8 cellular contexts compared by ENCODE assay signal in genomic region chr22:30754971-30755759, GRCh38.
A peak's percentile ranks its signal among the peaks of the same experiment; 100 is the strongest.
DNase-seq lines count a peak whose midpoint lies in the region; ATAC-seq and TF ChIP-seq lines count a peak whose summit lies in the region.

No MANE protein-coding gene starts in this region.

- CTCF ChIA-PET in IMR-90 (lab: Yijun Ruan, JAX), result interaction anchor here (0.6 to 3.6 kb wide), 8 partner anchors 25 to 352 kb away, joined by 3 to 45 read pairs (median 4); partner anchors contain the start of genes SELENOM and SLC35E4
- CTCF ChIA-PET in RWPE1 (lab: Yijun Ruan, JAX), result interaction anchor here (0.6 to 4.5 kb wide), 8 partner anchors 25 to 271 kb away, joined by 3 to 33 read pairs (median 3); partner anchors contain the start of genes DUSP18 and SLC35E4

- no peak overlapping the region for H3K56ac ChIP-seq in IMR-90 (ENCODE audit: extremely low read depth, insufficient read depth, low read length)

- H2AK9ac ChIP-seq in IMR-90 (replicated peaks; ENCODE audit: low read depth, low read length, poor library complexity), result peak overlapping the region; percentile 11

- no peak overlapping the region for H2BK15ac ChIP-seq in IMR-90 (ENCODE audit: low read depth, low read length)

- no peak overlapping the region for H4K5ac ChIP-seq in IMR-90 (ENCODE audit: low read depth, low read length)

- peak overlapping the region; percentile 61 for H2AFZ ChIP-seq in IMR-90 (replicated peaks; ENCODE audit: low read length, poor library complexity)

- no peak overlapping the region for H3K4me2 ChIP-seq in IMR-90 (ENCODE audit: low read depth, low read length)

- TF ChIP-seq CTCF in IMR-90 (conservative IDR thresholded peaks at IDR 0.05; ENCODE audit: low read depth, low read length) (peak; percentile 92), RWPE1 (conservative IDR thresholded peaks at IDR 0.05; ENCODE audit: low read depth) (peak; percentile 60)

- no peak overlapping the region for H3K4ac ChIP-seq in IMR-90 (ENCODE audit: low read depth, low read length)

- peak; percentile 99 for TF ChIP-seq RAD21 in IMR-90 (IDR thresholded peaks at IDR 0.05; ENCODE audit: low read length)

- peak; percentile 51; the same call in 1 of the 2 replicates for TF ChIP-seq POLR2A in IMR-90 (IDR thresholded peaks at IDR 0.05; ENCODE audit: low read depth, low read length)

- DNase-seq in DMS79 treated with DMSO at 0.1 percent for 48 hours (lab: John Stamatoyannopoulos, UW), result peak; percentile 3
- DNase-seq in IMR-90, result peak; percentile 84
- DNase-seq in RWPE1 (ENCODE audit: low spot score), result peak; percentile 70
- peak; percentile 90 for DNase-seq in adipocyte (ENCODE audit: low read depth)
- DNase-seq in left ventricle myocardium superior, result peak; percentile 48
- DNase-seq in retina, result peak; percentile 67

- ATAC-seq in IMR-90 (ENCODE audit: low read depth) (peak; percentile 97), left ventricle myocardium superior (peak; percentile 84), HG03457 (IDR thresholded peaks at IDR 0.05; ENCODE audit: unreplicated experiment) (no peak), GM18858 (IDR thresholded peaks at IDR 0.05; ENCODE audit: unreplicated experiment) (no peak)

- H2AK5ac ChIP-seq in IMR-90 (ENCODE audit: low read depth, low read length), result no peak overlapping the region

- H3K36me3 ChIP-seq in IMR-90 (ENCODE audit: control insufficient read depth, insufficient read depth, low read length) (no peaks in the 10 kb centered on the region), adipocyte (ENCODE audit: control insufficient read depth, insufficient read depth, low read length, severe bottlenecking) (no peaks in the 10 kb centered on the region)

- in situ Hi-C loops in IMR-90 (cut with MboI; ENCODE audit: low sequenced_read_pairs), result loop anchor here (5.0 kb wide), 1 partner anchor 123 kb away; no protein-coding TSS in a partner anchor

- WGBS in IMR-90 (ENCODE audit: extremely low coverage in 2 of 2, insufficient read length in 1 of 2), 2 experiments, result 74% methylated on average over 4 of the region's 8 CpGs; no CpG with 5 or more reads in 1 of the 2 experiments

- H2BK20ac ChIP-seq in IMR-90 (ENCODE audit: low read depth, low read length), result no peak overlapping the region

- POLR2A ChIA-PET in IMR-90 (lab: Charles Lee; ENCODE audit: unreplicated experiment), result interaction anchor here (0.5 to 1.6 kb wide), 2 partner anchors 120 to 256 kb away, joined by 3 to 7 read pairs; partner anchors contain the start of gene SLC35E4
- POLR2A ChIA-PET in RWPE1 (lab: Yijun Ruan, JAX; ENCODE audit: low non-redundant PET), result no interaction called here

- BruUV-seq in IMR-90 (replicated peaks; lab: Mats Ljungman, UMichigan), result no TSS peak

- no peaks in the 10 kb centered on the region for H3K27me3 ChIP-seq in IMR-90 (ENCODE audit: control insufficient read depth, insufficient read depth, low read length)
- no peaks in the 10 kb centered on the region for H3K27me3 ChIP-seq in adipocyte (replicated peaks; ENCODE audit: control insufficient read depth, insufficient read depth, low read length)

- no peak overlapping the region for H3K27ac ChIP-seq in IMR-90 (ENCODE audit: insufficient read depth, low read length)
- no peak overlapping the region for H3K27ac ChIP-seq in RWPE1

- no peak overlapping the region for H3K9ac ChIP-seq in IMR-90 (ENCODE audit: low read depth, low read length)
- H3K9ac ChIP-seq in adipocyte (ENCODE audit: low read length), result no peak overlapping the region

- no peaks in the 10 kb centered on the region; the same call in 1 of the 2 replicates for H3K9me1 ChIP-seq in IMR-90 (ENCODE audit: insufficient read depth, low read length)

- H2BK5ac ChIP-seq in IMR-90 (ENCODE audit: low read depth, low read length, poor library complexity, severe bottlenecking), result no peak overlapping the region

- H3K9me3 ChIP-seq in IMR-90 (ENCODE audit: control insufficient read depth, insufficient read depth, low read length) (no peaks in the 10 kb centered on the region), adipocyte (ENCODE audit: control insufficient read depth, low read length) (no peaks in the 10 kb centered on the region)

- H3K4me3 ChIP-seq in IMR-90 (ENCODE audit: insufficient read depth, low read depth, low read length) (no peak overlapping the region), adipocyte (ENCODE audit: low read length) (no peak overlapping the region)

- H2BK120ac ChIP-seq in IMR-90 (ENCODE audit: low read depth, low read length), result no peak overlapping the region

- intact Hi-C loops in IMR-90 (cut with micrococcal nuclease) (loop anchor here (1.0 kb wide), 1 partner anchor 121 kb away; no protein-coding TSS in a partner anchor), left ventricle myocardium superior (cut with micrococcal nuclease) (loop anchor here (5.0 kb wide), 1 partner anchor 118 kb away; the partner anchor contains the start of gene SLC35E4)

- no peak overlapping the region for H3K18ac ChIP-seq in IMR-90 (ENCODE audit: low read depth, low read length)

- H4K20me1 ChIP-seq in IMR-90 (ENCODE audit: insufficient read depth, low read length), result no peaks in the 10 kb centered on the region

- H4K91ac ChIP-seq in IMR-90 (ENCODE audit: insufficient read depth, low read depth, low read length), result no peak overlapping the region

- no peak overlapping the region for H3K23ac ChIP-seq in IMR-90 (ENCODE audit: low read depth, low read length)

- H4K8ac ChIP-seq in IMR-90 (ENCODE audit: low read depth in 2 of 2, low read length in 2 of 2), result no peak overlapping the region

- no peaks in the 10 kb centered on the region for H3K79me1 ChIP-seq in IMR-90 (ENCODE audit: low read depth in 1 of 2, low read length in 2 of 2)

- no peak overlapping the region for H3K14ac ChIP-seq in IMR-90 (replicated peaks; ENCODE audit: low read depth, low read length)

- dilution Hi-C loops in IMR-90 (cut with HindIII; ENCODE audit: low sequenced_read_pairs, unreplicated experiment), result no loop called here

- H3K4me1 ChIP-seq in IMR-90 (ENCODE audit: control insufficient read depth, insufficient read depth, low read length) (peaks cover 2% of the 10 kb centered on the region; the same call in 1 of the 2 replicates), adipocyte (ENCODE audit: control insufficient read depth, insufficient read depth, low read length) (no peaks in the 10 kb centered on the region)

TF ChIP-seq in IMR-90, 13 proteins besides CTCF, POLR2A, EP300 and RAD21:
- peak; percentile 99 for TF ChIP-seq SMC3 (IDR thresholded peaks at IDR 0.05; ENCODE audit: low read depth, low read length)
- TF ChIP-seq MXI1 (IDR thresholded peaks at IDR 0.05; ENCODE audit: borderline replicate concordance, low read depth, low read length), result no peak

Comparison
In these comparisons a context has a peak if more than half of its experiments do, and no peak if none do; other contexts are left out.
1. DNase-seq: peak in every context shown above with its lines; median percentile 90 in adipocyte; 84 in IMR-90; 70 in RWPE1; 67 in retina; 48 in left ventricle myocardium superior; 3 in DMS79 treated with DMSO at 0.1 percent for 48 hours.
2. ATAC-seq: peak in IMR-90 (single experiment) and left ventricle myocardium superior (single experiment); none in HG03457 (single experiment) and GM18858 (single experiment).